In genomic region chr7:39615350-39615975, GRCh38 we compare ENCODE assay signal across 14 cellular contexts.
"Had no signal": no experiment of that assay in that cellular context is flagged by ENCODE, and none has a peak within 500 bp of the region (broad histone marks: within the 10 kb centered on the region; RNA-seq: fewer than 3 reads in every experiment).

No MANE protein-coding gene starts in this region.

- H3K4me3 ChIP-seq: esophagus muscularis mucosa, lower lobe of right lung, skin epidermis, tibial nerve had no signal

- DNase-seq: activated CD4-positive, CD25-positive, alpha-beta regulatory T cell; activated naive CD4-positive, alpha-beta T cell treated with anti-CD3 and anti-CD28 coated beads, Interleukin-2, amount 10 ng/mL, durations not matched to agents 7 days and 5 days; glutamatergic neuron; immature natural killer cell; left cardiac atrium; lower lobe of right lung; posterior cingulate gyrus; T-helper 2 cell had no signal

- H3K4me1 ChIP-seq: esophagus muscularis mucosa, lower lobe of right lung, tibial nerve had no signal

- H3K27me3 ChIP-seq: tibial nerve had no signal

- H3K4me1 Mint-ChIP-seq: immature natural killer cell; stimulated activated effector memory CD8-positive, alpha-beta T cell treated with anti-CD3 and anti-CD28 coated beads, Interleukin-12 subunit alpha, Interleukin-12 subunit beta, amount 100 ng/mL, for 72 hours had no signal

- H3K4me3 Mint-ChIP-seq: activated naive CD4-positive, alpha-beta T cell treated with anti-CD3 and anti-CD28 coated beads, Interleukin-2, amount 10 ng/mL, durations not matched to agents 7 days and 5 days; immature natural killer cell; mesothelial cell of epicardium; stimulated activated effector memory CD8-positive, alpha-beta T cell treated with anti-CD3 and anti-CD28 coated beads, Interleukin-12 subunit alpha, Interleukin-12 subunit beta, amount 100 ng/mL, for 72 hours had no signal

- H3K36me3 ChIP-seq: esophagus muscularis mucosa, lower lobe of right lung, tibial nerve had no signal

- H3K27ac Mint-ChIP-seq: activated naive CD4-positive, alpha-beta T cell treated with anti-CD3 and anti-CD28 coated beads, Interleukin-2, amount 10 ng/mL, durations not matched to agents 7 days and 5 days; activated T-helper 2 cell treated with anti-CD3 and anti-CD28 coated beads, Interferon-gamma antibody, Interleukin-2, Interleukin-4, amounts not matched to agents 10 μg/mL and 5 μg/mL and 100 μg/mL, durations not matched to agents 14 hours and 24 hours and 36 hours; immature natural killer cell; mesothelial cell of epicardium; stimulated activated effector memory CD8-positive, alpha-beta T cell treated with anti-CD3 and anti-CD28 coated beads, Interleukin-12 subunit alpha, Interleukin-12 subunit beta, amount 100 ng/mL, for 72 hours had no signal

- H3K36me3 Mint-ChIP-seq: activated naive CD4-positive, alpha-beta T cell treated with anti-CD3 and anti-CD28 coated beads, Interleukin-2, amount 10 ng/mL, durations not matched to agents 7 days and 5 days; immature natural killer cell; mesothelial cell of epicardium; stimulated activated effector memory CD8-positive, alpha-beta T cell treated with anti-CD3 and anti-CD28 coated beads, Interleukin-12 subunit alpha, Interleukin-12 subunit beta, amount 100 ng/mL, for 72 hours had no signal

- H3K27ac ChIP-seq: esophagus muscularis mucosa, lower lobe of right lung, skin epidermis, tibial nerve had no signal

- H3K9me3 ChIP-seq: esophagus muscularis mucosa, lower lobe of right lung, tibial nerve had no signal

- H3K9me3 Mint-ChIP-seq: activated naive CD4-positive, alpha-beta T cell treated with anti-CD3 and anti-CD28 coated beads, Interleukin-2, amount 10 ng/mL, durations not matched to agents 7 days and 5 days; activated T-helper 2 cell treated with anti-CD3 and anti-CD28 coated beads, Interferon-gamma antibody, Interleukin-2, Interleukin-4, amounts not matched to agents 10 μg/mL and 5 μg/mL and 100 μg/mL, durations not matched to agents 14 hours and 24 hours and 36 hours; mesothelial cell of epicardium; stimulated activated effector memory CD8-positive, alpha-beta T cell treated with anti-CD3 and anti-CD28 coated beads, Interleukin-12 subunit alpha, Interleukin-12 subunit beta, amount 100 ng/mL, for 72 hours had no signal
